In genomic region chr10:63429280-63429679, GRCh38 we compare ENCODE assay signal across 16 cellular contexts. TPM values are rescaled to one million over a fixed set of nuclear protein-coding genes. Genes with fewer than 3 reads are reported as not detected.
DNase-seq lines count a peak whose midpoint lies in the region; ATAC-seq, FAIRE-seq and TF ChIP-seq lines count a peak whose summit lies in the region.
"Had no signal": no experiment of that assay in that cellular context is flagged by ENCODE, and none has a peak within 500 bp of the region (broad histone marks: within the 10 kb centered on the region; RNA-seq: fewer than 3 reads in every experiment).

No MANE protein-coding gene starts in this region.

- no peak overlapping the region for H2AK5ac ChIP-seq in mesendoderm (ENCODE audit: low read length)

- H3K4ac ChIP-seq in mesendoderm (ENCODE audit: low read depth, low read length) = no peak overlapping the region

- H3K4me3 ChIP-seq in BLaER1 (no peak overlapping the region), PC-3 (ENCODE audit: low read length) (no peak overlapping the region), mesendoderm (ENCODE audit: low read length) (no peak overlapping the region)
- H3K4me3 ChIP-seq: ascending aorta, gastrocnemius medialis had no signal

- H2BK120ac ChIP-seq in mesendoderm (ENCODE audit: low read depth, low read length) = no peak overlapping the region

- WGBS in mesendoderm (ENCODE audit: extremely low coverage, insufficient coverage, low lambda C conversion rate) = no CpG with 5 or more reads among the region's 2 CpGs

- H3K36me3 ChIP-seq in BLaER1 (peaks cover 18% of the 10 kb centered on the region), PC-3 (ENCODE audit: low read depth, low read length) (no peaks in the 10 kb centered on the region), mesendoderm (ENCODE audit: control insufficient read depth, insufficient read depth, low read length) (no peaks in the 10 kb centered on the region)
- H3K36me3 ChIP-seq: ascending aorta, gastrocnemius medialis had no signal

- H3K79me1 ChIP-seq in mesendoderm (ENCODE audit: low read length) = peaks cover 9% of the 10 kb centered on the region

- no peak overlapping the region for H2AFZ ChIP-seq in PC-3 (ENCODE audit: low read length)

- peak overlapping the region; percentile 3 for H3K56ac ChIP-seq in mesendoderm (ENCODE audit: low read length)

- peak; percentile 21 for FAIRE-seq in endometrium (lab: Jason Lieb, UNC)

- POLR2A ChIA-PET in PC-3 (lab: Charles Lee; ENCODE audit: unreplicated experiment) = no interaction called here

- BruUV-seq in PC-3 (replicated peaks; lab: Mats Ljungman, UMichigan) = no TSS peak

- H3K9ac ChIP-seq in BLaER1 = no peak overlapping the region
- H3K9ac ChIP-seq in PC-3 (ENCODE audit: low read length) = no peak overlapping the region
- no peak overlapping the region for H3K9ac ChIP-seq in mesendoderm (ENCODE audit: low read length)

- intact Hi-C loops in PC-3 (cut with micrococcal nuclease) = no loop called here

- H3K79me2 ChIP-seq in PC-3 (ENCODE audit: low read length) = peaks cover 97% of the 10 kb centered on the region
- H3K79me2 ChIP-seq in mesendoderm (ENCODE audit: control insufficient read depth, insufficient read depth, low read length) = peaks cover 59% of the 10 kb centered on the region

- DNase-seq in PC-3 (peak; percentile 65), mesendoderm (peak; percentile 30), epidermal melanocyte (ENCODE audit: insufficient read length, low spot score) (no peak)
- no peak for DNase-seq in activated CD4-positive, CD25-positive, alpha-beta regulatory T cell (lab: John Stamatoyannopoulos, UW)
- DNase-seq: CD8-positive, alpha-beta memory T cell; gastrocnemius medialis; left colon; NCI-H1048; posterior cingulate gyrus; RPMI8226; stimulated activated naive CD4-positive, alpha-beta T cell had no signal

- H4K5ac ChIP-seq in mesendoderm (ENCODE audit: low read length) = no peak overlapping the region

- H3K27ac ChIP-seq in BLaER1 = no peak overlapping the region
- H3K27ac ChIP-seq in PC-3 (ENCODE audit: low read length) = peak overlapping the region; percentile 71
- no peak overlapping the region for H3K27ac ChIP-seq in mesendoderm (ENCODE audit: low read depth, low read length)
- H3K27ac ChIP-seq: ascending aorta, gastrocnemius medialis had no signal

- no peaks in the 10 kb centered on the region for H3K9me2 ChIP-seq in PC-3 (replicated peaks; ENCODE audit: low read length)

- CTCF ChIA-PET in PC-3 (lab: Charles Lee) = no interaction called here

- H3K4me1 ChIP-seq in BLaER1 (peaks cover 18% of the 10 kb centered on the region), PC-3 (ENCODE audit: insufficient read depth, low read length) (peaks cover 49% of the 10 kb centered on the region), mesendoderm (ENCODE audit: control insufficient read depth, low read depth, low read length) (peaks cover 10% of the 10 kb centered on the region)

- no peak overlapping the region for H2BK5ac ChIP-seq in mesendoderm (ENCODE audit: low read length)

- H2BK15ac ChIP-seq in mesendoderm (replicated peaks; ENCODE audit: low read depth) = no peak overlapping the region

- H3K23ac ChIP-seq in mesendoderm (ENCODE audit: low read length) = no peak overlapping the region

- no peak overlapping the region for H3K18ac ChIP-seq in mesendoderm (ENCODE audit: low read length)

- H4K8ac ChIP-seq in mesendoderm (ENCODE audit: low read depth, low read length) = no peak overlapping the region

- H3F3A ChIP-seq in PC-3 (ENCODE audit: low read length, unreplicated experiment) = no peaks in the 10 kb centered on the region

- H4K20me1 ChIP-seq in BLaER1 (peaks cover 42% of the 10 kb centered on the region; the same call in 1 of the 2 replicates), PC-3 (ENCODE audit: low read length) (no peaks in the 10 kb centered on the region)

- ATAC-seq in PC-3 (peak; percentile 7; the same call in 1 of the 2 replicates), HG03175 (IDR thresholded peaks at IDR 0.05; ENCODE audit: unreplicated experiment) (no peak), GM19324 (IDR thresholded peaks at IDR 0.05; ENCODE audit: low FRiP score, unreplicated experiment) (no peak)
- ATAC-seq: gastrocnemius medialis, left colon had no signal

- no peak for TF ChIP-seq CTCF in PC-3 (conservative IDR thresholded peaks at IDR 0.05; ENCODE audit: low read depth, low read length)

- H3K4me2 ChIP-seq in BLaER1 (peak overlapping the region; percentile 13; the same call in 1 of the 2 replicates), PC-3 (ENCODE audit: low read length) (no peak overlapping the region), mesendoderm (ENCODE audit: low read length) (no peak overlapping the region)

- H3K27me3 ChIP-seq in BLaER1 (no peaks in the 10 kb centered on the region), PC-3 (ENCODE audit: low read length) (no peaks in the 10 kb centered on the region), mesendoderm (ENCODE audit: insufficient read depth, low read length, poor library complexity) (no peaks in the 10 kb centered on the region)
- H3K27me3 ChIP-seq: ascending aorta, gastrocnemius medialis had no signal

- H3K9me3 ChIP-seq in BLaER1 = peaks cover 20% of the 10 kb centered on the region
- H3K9me3 ChIP-seq in PC-3 (ENCODE audit: low read length) = no peaks in the 10 kb centered on the region
- H3K9me3 ChIP-seq: ascending aorta, gastrocnemius medialis had no signal

RNA-seq across cellular contexts. Expression of gene JMJD1C, which starts 36.5 kb away (rescaled TPM):
- total RNA-seq in PC-3 (2014; rRNA removed) = 121 and 139 TPM in 2 replicates
- polyA plus RNA-seq in mesendoderm (2013, experiment 1 of 2) = 65.5 TPM
- polyA plus RNA-seq in mesendoderm (2013, experiment 2 of 2) = 68.5 TPM

Comparison
In these comparisons a context has a peak if more than half of its experiments do, and no peak if none do; other contexts are left out.
1. DNase-seq: peak in PC-3 (single experiment) and mesendoderm (single experiment); none in activated CD4-positive, CD25-positive, alpha-beta regulatory T cell (0 of 4) and epidermal melanocyte (single experiment).